8 cellular contexts compared by ENCODE assay signal in genomic region chr17:58516644-58517377, GRCh38. TPM values are rescaled to one million over a fixed set of nuclear protein-coding genes. Genes with fewer than 3 reads are reported as not detected.
A peak's percentile ranks its signal among the peaks of the same experiment; 100 is the strongest.
DNase-seq lines count a peak whose midpoint lies in the region; ATAC-seq and TF ChIP-seq lines count a peak whose summit lies in the region.

No MANE protein-coding gene starts in this region.

- H3K27me3 Mint-ChIP-seq in activated T-helper 1 cell treated with anti-CD3 and anti-CD28 coated beads, Interleukin-12 subunit alpha, Interleukin-12 subunit beta, Interleukin-2, Interleukin-4 antibody, amounts not matched to agents 30 ng/mL and 10 ng/mL and 1 ng/mL, durations not matched to agents 14 hours and 24 hours and 36 hours (ENCODE audit: insufficient read depth) = no peaks in the 10 kb centered on the region

- peaks cover 19% of the 10 kb centered on the region for H3K4me1 ChIP-seq in iPS-18a (ENCODE audit: control insufficient read depth, low read depth, low read length)

- no peaks in the 10 kb centered on the region for H3K9me3 Mint-ChIP-seq in activated T-helper 1 cell treated with anti-CD3 and anti-CD28 coated beads, Interleukin-12 subunit alpha, Interleukin-12 subunit beta, Interleukin-2, Interleukin-4 antibody, amounts not matched to agents 30 ng/mL and 10 ng/mL and 1 ng/mL, durations not matched to agents 14 hours and 24 hours and 36 hours
- H3K9me3 Mint-ChIP-seq in stimulated activated effector memory CD8-positive, alpha-beta T cell treated with anti-CD3 and anti-CD28 coated beads, Interleukin-12 subunit alpha, Interleukin-12 subunit beta, amount 100 ng/mL, for 72 hours = no peaks in the 10 kb centered on the region

- H3K27ac Mint-ChIP-seq in activated T-helper 1 cell treated with anti-CD3 and anti-CD28 coated beads, Interleukin-12 subunit alpha, Interleukin-12 subunit beta, Interleukin-2, Interleukin-4 antibody, amounts not matched to agents 30 ng/mL and 10 ng/mL and 1 ng/mL, durations not matched to agents 14 hours and 24 hours and 36 hours = peak overlapping the region; percentile 91
- peak overlapping the region; percentile 91 for H3K27ac Mint-ChIP-seq in stimulated activated effector memory CD8-positive, alpha-beta T cell treated with anti-CD3 and anti-CD28 coated beads, Interleukin-12 subunit alpha, Interleukin-12 subunit beta, amount 100 ng/mL, for 72 hours

- no peak for ATAC-seq in stimulated activated effector memory CD8-positive, alpha-beta T cell treated with anti-CD3 and anti-CD28 coated beads, Interleukin-12 subunit alpha, Interleukin-12 subunit beta, amount 100 ng/mL, for 72 hours
- ATAC-seq in GM19324 (IDR thresholded peaks at IDR 0.05; ENCODE audit: low FRiP score, unreplicated experiment) (no peak), GM18861 (IDR thresholded peaks at IDR 0.05; ENCODE audit: unreplicated experiment) (no peak)

- H3K4me3 Mint-ChIP-seq in activated T-helper 1 cell treated with anti-CD3 and anti-CD28 coated beads, Interleukin-12 subunit alpha, Interleukin-12 subunit beta, Interleukin-2, Interleukin-4 antibody, amounts not matched to agents 30 ng/mL and 10 ng/mL and 1 ng/mL, durations not matched to agents 14 hours and 24 hours and 36 hours = peak overlapping the region; percentile 86
- peak overlapping the region; percentile 87 for H3K4me3 Mint-ChIP-seq in stimulated activated effector memory CD8-positive, alpha-beta T cell treated with anti-CD3 and anti-CD28 coated beads, Interleukin-12 subunit alpha, Interleukin-12 subunit beta, amount 100 ng/mL, for 72 hours

- intact Hi-C loops in activated T-helper 1 cell treated with anti-CD3 and anti-CD28 coated beads, Interleukin-12 subunit alpha, Interleukin-12 subunit beta, Interleukin-2, Interleukin-4 antibody, amounts not matched to agents 30 ng/mL and 10 ng/mL and 1 ng/mL, durations not matched to agents 14 hours and 24 hours and 36 hours (cut with micrococcal nuclease) = loop anchor here (10.0 kb wide), 2 partner anchors 1432 to 1878 kb away; partner anchors contain the start of genes AKAP1 and USP32

- H3K27me3 ChIP-seq in HL-60 (ENCODE audit: insufficient read depth, poor library complexity, severe bottlenecking) (no peaks in the 10 kb centered on the region), iPS-18a (ENCODE audit: control insufficient read depth, insufficient read depth, low read length) (no peaks in the 10 kb centered on the region)

- H3K27ac ChIP-seq in HL-60 (replicated peaks) (peak overlapping the region; percentile 87), iPS-18a (ENCODE audit: low read length) (peak overlapping the region; percentile 33)

- H3K36me3 Mint-ChIP-seq in activated T-helper 1 cell treated with anti-CD3 and anti-CD28 coated beads, Interleukin-12 subunit alpha, Interleukin-12 subunit beta, Interleukin-2, Interleukin-4 antibody, amounts not matched to agents 30 ng/mL and 10 ng/mL and 1 ng/mL, durations not matched to agents 14 hours and 24 hours and 36 hours (ENCODE audit: low read depth) = peaks cover 10% of the 10 kb centered on the region
- H3K36me3 Mint-ChIP-seq in stimulated activated effector memory CD8-positive, alpha-beta T cell treated with anti-CD3 and anti-CD28 coated beads, Interleukin-12 subunit alpha, Interleukin-12 subunit beta, amount 100 ng/mL, for 72 hours = peaks cover 33% of the 10 kb centered on the region

- peaks cover 36% of the 10 kb centered on the region for H3K4me1 Mint-ChIP-seq in activated T-helper 1 cell treated with anti-CD3 and anti-CD28 coated beads, Interleukin-12 subunit alpha, Interleukin-12 subunit beta, Interleukin-2, Interleukin-4 antibody, amounts not matched to agents 30 ng/mL and 10 ng/mL and 1 ng/mL, durations not matched to agents 14 hours and 24 hours and 36 hours (ENCODE audit: low read depth)
- peaks cover 50% of the 10 kb centered on the region for H3K4me1 Mint-ChIP-seq in stimulated activated effector memory CD8-positive, alpha-beta T cell treated with anti-CD3 and anti-CD28 coated beads, Interleukin-12 subunit alpha, Interleukin-12 subunit beta, amount 100 ng/mL, for 72 hours

- peaks cover 1% of the 10 kb centered on the region for H3K36me3 ChIP-seq in iPS-18a (ENCODE audit: control insufficient read depth, low read depth, low read length)

- peak overlapping the region; percentile 45 for H3K9ac ChIP-seq in iPS-18a (ENCODE audit: low read length)

- H3K4me3 ChIP-seq in HL-60 (replicated peaks; ENCODE audit: insufficient read depth, low read length) (peak overlapping the region; percentile 90), iPS-18a (ENCODE audit: low read length) (peak overlapping the region; percentile 85)

- TF ChIP-seq CTCF in HL-60 (IDR thresholded peaks at IDR 0.05; ENCODE audit: insufficient read depth, low read length) = no peak

- no peaks in the 10 kb centered on the region for H3K9me3 ChIP-seq in iPS-18a (ENCODE audit: control insufficient read depth, low read depth, low read length)

- no peak for DNase-seq in HL-60 (ENCODE audit: low read depth in 1 of 2, low spot score in 1 of 2)
- no peak for DNase-seq in activated T-helper 1 cell treated with anti-CD3 and anti-CD28 coated beads, Interleukin-12 subunit alpha, Interleukin-12 subunit beta, Interleukin-2, Interleukin-4 antibody, amounts not matched to agents 30 ng/mL and 10 ng/mL and 1 ng/mL, durations not matched to agents 14 hours and 24 hours and 36 hours (ENCODE audit: low spot score)
- no peak for DNase-seq in stimulated activated effector memory CD8-positive, alpha-beta T cell treated with anti-CD3 and anti-CD28 coated beads, Interleukin-12 subunit alpha, Interleukin-12 subunit beta, amount 100 ng/mL, for 72 hours (ENCODE audit: low spot score in 2 of 2)
- no peak for DNase-seq in pons (ENCODE audit: low spot score)
- DNase-seq in NOMO-1 treated with DMSO at 0.1 percent for 48 hours (lab: John Stamatoyannopoulos, UW; ENCODE audit: unreplicated experiment) = no peak

RNA-seq across cellular contexts. Expression of gene MTMR4, which starts 2.4 kb away (rescaled TPM):
- 77.4 and 83.3 TPM in 2 replicates for total RNA-seq in activated T-helper 1 cell treated with anti-CD3 and anti-CD28 coated beads, Interleukin-12 subunit alpha, Interleukin-12 subunit beta, Interleukin-2, Interleukin-4 antibody, amounts not matched to agents 30 ng/mL and 10 ng/mL and 1 ng/mL, durations not matched to agents 14 hours and 24 hours and 36 hours

RNA-seq across cellular contexts. Expression of gene HSF5, which starts 28.6 kb away (rescaled TPM):
- 1.1 and 1.2 TPM in 2 replicates for total RNA-seq in activated T-helper 1 cell treated with anti-CD3 and anti-CD28 coated beads, Interleukin-12 subunit alpha, Interleukin-12 subunit beta, Interleukin-2, Interleukin-4 antibody, amounts not matched to agents 30 ng/mL and 10 ng/mL and 1 ng/mL, durations not matched to agents 14 hours and 24 hours and 36 hours
